9 cellular contexts compared by ENCODE assay signal in the genomic region with DNA sequence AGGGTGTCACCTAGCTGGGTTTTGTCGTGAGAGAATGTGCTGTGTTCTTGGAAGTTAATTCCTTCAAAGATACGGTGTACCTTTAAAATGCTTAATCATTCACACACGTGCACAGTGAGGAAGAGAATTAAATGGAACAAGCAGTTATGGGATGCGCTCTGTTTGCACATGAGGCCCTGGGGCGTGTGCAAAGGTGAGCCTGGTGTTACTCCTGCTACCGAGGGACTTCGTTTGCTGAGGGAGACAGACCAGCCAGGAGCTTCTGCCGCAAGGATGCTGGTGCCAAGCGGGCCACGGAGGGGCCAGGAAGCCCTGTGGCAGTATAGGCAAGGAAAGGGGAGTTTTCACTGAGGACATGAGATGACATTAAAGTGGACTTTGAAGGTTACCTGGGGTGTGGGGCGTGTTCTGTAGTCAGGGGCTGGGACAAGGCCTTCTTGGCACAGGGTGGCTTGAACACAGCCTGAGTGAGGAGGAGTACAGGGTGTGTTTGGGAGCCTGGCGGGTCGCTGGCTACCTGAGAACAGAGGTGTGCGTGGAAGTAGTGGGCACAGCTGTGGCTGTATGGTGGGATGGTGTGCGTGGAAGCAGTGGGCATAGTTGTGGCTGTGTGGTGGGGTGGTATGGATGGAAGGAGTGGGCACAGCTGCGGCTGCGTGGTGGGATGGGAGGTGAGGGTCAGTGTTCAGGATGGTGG. TPM values are rescaled to one million over a fixed set of nuclear protein-coding genes. Genes with fewer than 3 reads are reported as not detected.
DNase-seq lines count a peak whose midpoint lies in the region; ATAC-seq and TF ChIP-seq lines count a peak whose summit lies in the region.
"Had no signal": no experiment of that assay in that cellular context is flagged by ENCODE, and none has a peak within 500 bp of the region (broad histone marks: within the 10 kb centered on the region; RNA-seq: fewer than 3 reads in every experiment).

No MANE protein-coding gene starts in this region.

- DNase-seq in activated naive CD4-positive, alpha-beta T cell (lab: John Stamatoyannopoulos, UW): no peak
- DNase-seq in activated CD4-positive, alpha-beta memory T cell treated with anti-CD3 and anti-CD28 coated beads for 36 hours: no peak
- DNase-seq in glutamatergic neuron (no peak), stomach (no peak), NCI-H1930 (lab: John Stamatoyannopoulos, UW) (no peak)
- DNase-seq in NK-92 treated with Interleukin-12 subunit alpha and Interleukin-12 subunit beta, amount 100 ng/mL, for 24 hours (lab: John Stamatoyannopoulos, UW): no peak
- DNase-seq: NCI-H1048 had no signal

- H3K27ac Mint-ChIP-seq in activated naive CD4-positive, alpha-beta T cell treated with anti-CD3 and anti-CD28 coated beads, Interleukin-2, amount 50 U/mL, for 24 hours: peak overlapping the region; percentile 98
- H3K27ac Mint-ChIP-seq in activated CD4-positive, alpha-beta memory T cell treated with anti-CD3 and anti-CD28 coated beads for 36 hours: peak overlapping the region; percentile 87
- H3K27ac Mint-ChIP-seq in glutamatergic neuron (ENCODE audit: unreplicated experiment): no peak overlapping the region

- peak overlapping the region; percentile 78 for H3K4me3 Mint-ChIP-seq in activated naive CD4-positive, alpha-beta T cell treated with anti-CD3 and anti-CD28 coated beads, Interleukin-2, amount 50 U/mL, for 24 hours
- peak overlapping the region; percentile 63 for H3K4me3 Mint-ChIP-seq in activated CD4-positive, alpha-beta memory T cell treated with anti-CD3 and anti-CD28 coated beads for 36 hours
- H3K4me3 Mint-ChIP-seq in glutamatergic neuron (ENCODE audit: unreplicated experiment): peak overlapping the region; percentile 31

- no peaks in the 10 kb centered on the region for H3K27me3 ChIP-seq in stomach

- no peak overlapping the region for H3K4me3 ChIP-seq in stomach

- POLR2A ChIA-PET in activated CD4-positive, alpha-beta memory T cell treated with anti-CD3 and anti-CD28 coated beads for 36 hours (lab: Charles Lee): interaction anchor here (3.7 kb wide), 1 partner anchor 14 kb away, joined by 32 read pairs; a partner anchor contains a TSS

- peak overlapping the region in 3 of 5 donors; percentile 59 to 74 (median 59) for H3K27ac ChIP-seq in stomach

- H3K36me3 ChIP-seq in stomach: peaks cover 0 to 4% (median 2%) of the 10 kb centered on the region in 4 donors

- TF ChIP-seq EP300 in stomach (IDR thresholded peaks at IDR 0.05): no peak

- WGBS in stomach, 5 donors: 64 to 77% (median 68%) methylated on average over 17 of the region's 17 CpGs

- no peak for TF ChIP-seq CTCF in glutamatergic neuron (IDR thresholded peaks at IDR 0.05; ENCODE audit: partially characterized antibody, unreplicated experiment)
- TF ChIP-seq CTCF in stomach (IDR thresholded peaks at IDR 0.05): no peak

- intact Hi-C loops in activated CD4-positive, alpha-beta memory T cell treated with anti-CD3 and anti-CD28 coated beads for 36 hours (cut with micrococcal nuclease): no loop called here
- intact Hi-C loops in stomach (cut with DNase I; ENCODE audit: low total_unique reads): no loop called here

- no peaks in the 10 kb centered on the region for H3K9me3 ChIP-seq in stomach

- H3K4me1 ChIP-seq in stomach: peaks cover 50 to 59% (median 56%) of the 10 kb centered on the region in 4 donors

- CTCF ChIA-PET in activated CD4-positive, alpha-beta memory T cell treated with anti-CD3 and anti-CD28 coated beads for 36 hours (lab: Charles Lee): interaction anchor here (1.3 to 3.6 kb wide), 4 partner anchors 17 to 212 kb away, joined by 4 to 28 read pairs (median 16); no protein-coding TSS in a partner anchor

- TF ChIP-seq POLR2A in stomach (IDR thresholded peaks at IDR 0.05): no peak

- no peaks in the 10 kb centered on the region for H3K27me3 Mint-ChIP-seq in activated naive CD4-positive, alpha-beta T cell treated with anti-CD3 and anti-CD28 coated beads, Interleukin-2, amount 50 U/mL, for 24 hours
- H3K27me3 Mint-ChIP-seq in activated CD4-positive, alpha-beta memory T cell treated with anti-CD3 and anti-CD28 coated beads for 36 hours: no peaks in the 10 kb centered on the region
- peaks cover 2% of the 10 kb centered on the region for H3K27me3 Mint-ChIP-seq in glutamatergic neuron (ENCODE audit: unreplicated experiment)

- ATAC-seq in HG03045 (IDR thresholded peaks at IDR 0.05; ENCODE audit: unreplicated experiment): no peak

- H3K36me3 Mint-ChIP-seq in activated naive CD4-positive, alpha-beta T cell treated with anti-CD3 and anti-CD28 coated beads, Interleukin-2, amount 50 U/mL, for 24 hours: no peaks in the 10 kb centered on the region
- H3K36me3 Mint-ChIP-seq in activated CD4-positive, alpha-beta memory T cell treated with anti-CD3 and anti-CD28 coated beads for 36 hours: no peaks in the 10 kb centered on the region
- no peaks in the 10 kb centered on the region for H3K36me3 Mint-ChIP-seq in glutamatergic neuron (ENCODE audit: unreplicated experiment)

- no peaks in the 10 kb centered on the region for H3K9me3 Mint-ChIP-seq in activated naive CD4-positive, alpha-beta T cell treated with anti-CD3 and anti-CD28 coated beads, Interleukin-2, amount 50 U/mL, for 24 hours
- no peaks in the 10 kb centered on the region for H3K9me3 Mint-ChIP-seq in activated CD4-positive, alpha-beta memory T cell treated with anti-CD3 and anti-CD28 coated beads for 36 hours
- peaks cover 3% of the 10 kb centered on the region for H3K9me3 Mint-ChIP-seq in glutamatergic neuron (ENCODE audit: unreplicated experiment)

- peaks cover 81% of the 10 kb centered on the region for H3K4me1 Mint-ChIP-seq in activated naive CD4-positive, alpha-beta T cell treated with anti-CD3 and anti-CD28 coated beads, Interleukin-2, amount 50 U/mL, for 24 hours
- peaks cover 60% of the 10 kb centered on the region for H3K4me1 Mint-ChIP-seq in activated CD4-positive, alpha-beta memory T cell treated with anti-CD3 and anti-CD28 coated beads for 36 hours (ENCODE audit: low read depth)
- H3K4me1 Mint-ChIP-seq in glutamatergic neuron (ENCODE audit: low read depth, unreplicated experiment): peaks cover 20% of the 10 kb centered on the region

RNA-seq across cellular contexts. Expression of a gene that starts 13.5 kb away (rescaled TPM):
- total RNA-seq in activated CD4-positive, alpha-beta memory T cell treated with anti-CD3 and anti-CD28 coated beads for 36 hours: 10 to 100 TPM; 33.2 to 34.9 TPM
- total RNA-seq in glutamatergic neuron (ENCODE audit: unreplicated experiment) (23.0 TPM), stomach (10 to 100 TPM; 13.8 to 53.1 (median 47.4) TPM)
- polyA plus RNA-seq in stomach: 10 to 100 TPM; 13.3 to 22.1 (median 15.5) TPM

RNA-seq across cellular contexts. Expression of a gene that starts 37.9 kb away (rescaled TPM):
- total RNA-seq in activated CD4-positive, alpha-beta memory T cell treated with anti-CD3 and anti-CD28 coated beads for 36 hours: 10 to 100 TPM; 54.4 to 55.0 TPM
- total RNA-seq in glutamatergic neuron (ENCODE audit: unreplicated experiment): 145 TPM
- total RNA-seq in stomach: 10 to 100 TPM; 29.1 to 59.4 (median 42.4) TPM
- 10 to 100 TPM; 12.5 to 29.2 (median 26.0) TPM for polyA plus RNA-seq in stomach
